In the genomic region with DNA sequence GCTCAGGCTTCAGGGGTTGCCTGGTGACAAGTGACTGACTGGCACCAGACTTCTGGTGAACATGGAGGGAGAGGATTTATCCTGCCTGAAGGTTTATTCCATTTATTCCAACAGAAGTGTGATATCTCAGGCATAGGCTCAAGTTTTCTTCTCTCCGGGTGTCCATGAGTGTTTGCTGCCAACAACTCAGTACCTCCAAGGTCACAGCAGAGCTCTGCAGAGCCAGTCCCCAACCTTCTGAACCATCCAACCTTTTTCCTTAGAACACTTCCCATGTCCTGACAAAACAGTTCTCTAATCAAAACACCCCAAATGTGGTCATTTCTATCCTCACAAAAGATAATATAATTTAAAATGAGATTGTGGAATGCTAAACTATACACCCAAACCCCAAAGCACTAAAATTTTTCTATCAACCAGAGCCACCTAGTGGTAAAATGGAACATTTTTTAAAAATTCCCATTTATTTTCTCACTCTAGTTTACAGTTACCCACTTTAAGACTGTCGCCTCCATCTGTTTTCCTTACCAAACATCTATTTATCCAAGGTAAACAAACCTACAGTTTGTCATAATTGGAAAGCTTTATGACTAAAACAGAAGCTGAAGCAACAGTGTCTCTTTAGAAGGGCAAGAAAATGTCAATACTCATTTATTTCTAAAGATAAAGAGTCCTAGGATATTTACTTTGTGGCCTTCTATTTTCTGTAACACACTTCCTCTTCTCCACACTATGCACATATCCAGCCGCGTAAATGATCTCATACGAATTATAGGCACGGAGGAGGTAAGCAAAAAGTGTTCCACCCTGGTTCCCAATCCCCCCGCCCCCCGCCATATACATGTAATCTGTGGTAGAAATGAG, we compare ENCODE assay signal across 8 cellular contexts. TPM values are rescaled to one million over a fixed set of nuclear protein-coding genes. Genes with fewer than 3 reads are reported as not detected.
A peak's percentile ranks its signal among the peaks of the same experiment; 100 is the strongest.
DNase-seq lines count a peak whose midpoint lies in the region; FAIRE-seq and TF ChIP-seq lines count a peak whose summit lies in the region.

No MANE protein-coding gene starts in this region.

- H3K9me3 ChIP-seq in OCI-LY3 (ENCODE audit: insufficient read depth, low read length) (no peaks in the 10 kb centered on the region), endothelial cell of umbilical vein (replicated peaks; ENCODE audit: control insufficient read depth, insufficient read depth, low read length) (no peaks in the 10 kb centered on the region), neutrophil (no peaks in the 10 kb centered on the region)

- no TSS peak for BruUV-seq in endothelial cell of umbilical vein (replicated peaks; lab: Mats Ljungman, UMichigan)

- no peak for TF ChIP-seq POLR2A in endothelial cell of umbilical vein (IDR thresholded peaks at IDR 0.05; ENCODE audit: low read depth, low read length)

- H3K4me3 ChIP-seq in GM12865 (ENCODE audit: low read depth, low read length) = no peak overlapping the region
- H3K4me3 ChIP-seq in OCI-LY3 (ENCODE audit: low read length) = peak overlapping the region; percentile 23
- no peak overlapping the region for H3K4me3 ChIP-seq in endothelial cell of umbilical vein (replicated peaks in 1 of 3; ENCODE audit: insufficient read depth in 1 of 3, low read depth in 1 of 3, low read length in 3 of 3)
- H3K4me3 ChIP-seq in neutrophil (ENCODE audit: low read depth in 1 of 2, low read length in 1 of 2) = peak overlapping the region in 1 of 2 experiments; percentile 10

- no peaks in the 10 kb centered on the region for H3K9me1 ChIP-seq in endothelial cell of umbilical vein (replicated peaks; ENCODE audit: control insufficient read depth, extremely low read depth, insufficient read depth, low read length)

- TF ChIP-seq CTCF in GM12865 (IDR thresholded peaks at IDR 0.05; ENCODE audit: insufficient read depth, low read depth, low read length, missing control alignments) (peak; percentile 34), OCI-LY3 (IDR thresholded peaks at IDR 0.05; ENCODE audit: low read depth, low read length) (peak; percentile 88), endothelial cell of umbilical vein (IDR thresholded peaks at IDR 0.05; ENCODE audit: extremely low read depth in 1 of 2, insufficient read depth in 1 of 2, low read depth in 1 of 2, low read length in 2 of 2) (peak in 1 of 2 donors; percentile 29), neutrophil (IDR thresholded peaks at IDR 0.05) (no peak)

- in situ Hi-C loops in ACHN (cut with HindIII; ENCODE audit: low pct_ligation_motif_present, low pct_unique_long_range_greater_than_20kb, low sequenced_read_pairs) = no loop called here

- FAIRE-seq in endothelial cell of umbilical vein (lab: Jason Lieb, UNC) = peak; percentile 66

- H3K4me1 ChIP-seq in OCI-LY3 (ENCODE audit: low read length) (peaks cover 89% of the 10 kb centered on the region), endothelial cell of umbilical vein (ENCODE audit: control insufficient read depth, extremely low read depth, insufficient read depth, low read length) (no peaks in the 10 kb centered on the region), neutrophil (ENCODE audit: control insufficient read depth in 1 of 2, insufficient read depth in 1 of 2, low read depth in 1 of 2, low read length in 1 of 2) (peaks cover 98 to 100% of the 10 kb centered on the region in 2 experiments)

- DNase-seq in ACHN = peak; percentile 33
- DNase-seq in GM12865 (ENCODE audit: low read depth) = no peak
- DNase-seq in endothelial cell of umbilical vein (ENCODE audit: low read depth, low spot score) = peak; percentile 30
- DNase-seq in ureter (ENCODE audit: low spot score) = no peak
- DNase-seq in caudate nucleus (lab: John Stamatoyannopoulos, UW) = no peak
- DNase-seq in activated T-cell treated with anti-CD3 and anti-CD28 coated beads, Interleukin-2, amount 50 U/mL, for 48 hours = no peak

- intact Hi-C loops in endothelial cell of umbilical vein (cut with micrococcal nuclease) = loop anchor here (1.0 to 5.0 kb wide), 6 partner anchors 95 to 487 kb away; partner anchors contain the start of gene FBXW7

- H3K27ac ChIP-seq in OCI-LY3 (ENCODE audit: low read length) (no peak overlapping the region), endothelial cell of umbilical vein (ENCODE audit: insufficient read depth, low read depth, low read length) (no peak overlapping the region), neutrophil (peak overlapping the region; percentile 99), caudate nucleus (ENCODE audit: low read depth, low read length) (no peak overlapping the region)

- H2AFZ ChIP-seq in OCI-LY3 (ENCODE audit: low read depth, low read length) = no peak overlapping the region
- no peak overlapping the region for H2AFZ ChIP-seq in endothelial cell of umbilical vein (ENCODE audit: low read depth, low read length)

- CTCF ChIA-PET in endothelial cell of umbilical vein (lab: Charles Lee) = interaction anchor here (0.6 to 7.0 kb wide), 19 partner anchors 12 to 488 kb away, joined by 3 to 139 read pairs (median 3); partner anchors contain the start of genes FBXW7 and TMEM154

- POLR2A ChIA-PET in endothelial cell of umbilical vein (lab: Charles Lee) = no interaction called here

- peak overlapping the region; percentile 55 for H3K4me2 ChIP-seq in OCI-LY3 (ENCODE audit: low read length)
- no peak overlapping the region for H3K4me2 ChIP-seq in endothelial cell of umbilical vein (ENCODE audit: insufficient read depth, low read length)

- H4K20me1 ChIP-seq in OCI-LY3 (ENCODE audit: insufficient read depth, low read length) (no peaks in the 10 kb centered on the region), endothelial cell of umbilical vein (replicated peaks; ENCODE audit: control insufficient read depth, extremely low read depth, insufficient read depth, low read length) (no peaks in the 10 kb centered on the region)

- dilution Hi-C loops in endothelial cell of umbilical vein (cut with MboI; ENCODE audit: extremely low pct_ligation_motif_present, low sequenced_read_pairs) = no loop called here

- H3K9ac ChIP-seq in OCI-LY3 (ENCODE audit: low read length) (no peak overlapping the region), endothelial cell of umbilical vein (replicated peaks; ENCODE audit: extremely low read depth, insufficient read depth, low read length) (no peak overlapping the region)

- H3K36me3 ChIP-seq in OCI-LY3 (replicated peaks; ENCODE audit: low read depth, low read length) = no peaks in the 10 kb centered on the region
- H3K36me3 ChIP-seq in endothelial cell of umbilical vein (ENCODE audit: control insufficient read depth in 2 of 2, extremely low read depth in 1 of 2, insufficient read depth in 2 of 2, low read length in 2 of 2) = no peaks in the 10 kb centered on the region
- H3K36me3 ChIP-seq in neutrophil = peaks cover 77% of the 10 kb centered on the region

- no peaks in the 10 kb centered on the region for H3K79me2 ChIP-seq in OCI-LY3 (ENCODE audit: low read length)
- no peaks in the 10 kb centered on the region for H3K79me2 ChIP-seq in endothelial cell of umbilical vein (ENCODE audit: control insufficient read depth, insufficient read depth, low read length)

- H3K27me3 ChIP-seq in OCI-LY3 (ENCODE audit: low read depth, low read length) (no peaks in the 10 kb centered on the region), endothelial cell of umbilical vein (ENCODE audit: control insufficient read depth in 2 of 2, insufficient read depth in 2 of 2, low read length in 2 of 2) (no peaks in the 10 kb centered on the region), neutrophil (no peaks in the 10 kb centered on the region)

TF ChIP-seq in endothelial cell of umbilical vein, 7 proteins besides CTCF, POLR2A, EP300 and RAD21:
- TF ChIP-seq EZH2 (IDR thresholded peaks at IDR 0.05; ENCODE audit: borderline replicate concordance, low read depth, low read length, severe bottlenecking) = no peak
- TF ChIP-seq JUN (IDR thresholded peaks at IDR 0.05; ENCODE audit: borderline replicate concordance, insufficient read depth, insufficient read length, low read depth) = no peak
- TF ChIP-seq POLR2AphosphoS5 (IDR thresholded peaks at IDR 0.05; ENCODE audit: insufficient read depth, low read depth, low read length) = no peak
- no peak for TF ChIP-seq FOS (IDR thresholded peaks at IDR 0.05; ENCODE audit: borderline replicate concordance, insufficient read depth, low read length)
- TF ChIP-seq MAX (IDR thresholded peaks at IDR 0.05; ENCODE audit: insufficient read depth, insufficient read length) = no peak
- no peak for TF ChIP-seq GATA2 (IDR thresholded peaks at IDR 0.05; ENCODE audit: insufficient read depth, insufficient read length, low read depth, low read length)
- TF ChIP-seq MYC (IDR thresholded peaks at IDR 0.05; ENCODE audit: low read depth, low read length) = no peak

RNA-seq across cellular contexts. Expression of gene TMEM154, which starts 39.5 kb away (rescaled TPM):
- total RNA-seq in endothelial cell of umbilical vein (43.6 and 50.0 TPM in 2 replicates), ureter (86.5 TPM)
- polyA plus RNA-seq in endothelial cell of umbilical vein = 5.1 and 5.4 TPM in 2 replicates
- polyA plus RNA-seq in endothelial cell of umbilical vein (2011; cell fraction: cytosol; rRNA removed) = 5.7 and 6.1 TPM in 2 replicates
- 7.9 and 10.0 TPM in 2 replicates for polyA plus RNA-seq in endothelial cell of umbilical vein (2011; cell fraction: nucleus; rRNA removed)
- polyA plus RNA-seq in endothelial cell of umbilical vein (2012) = 9.9 and 22.2 TPM in 2 replicates
- 12.0 and 14.0 TPM in 2 replicates for polyA minus RNA-seq in endothelial cell of umbilical vein
- not detected for polyA minus RNA-seq in endothelial cell of umbilical vein (2011; cell fraction: cytosol; rRNA and poly(A)+ RNA removed)
- 10.7 and 15.0 TPM in 2 replicates for polyA minus RNA-seq in endothelial cell of umbilical vein (2011; cell fraction: nucleus; rRNA and poly(A)+ RNA removed)

Comparison
In these comparisons a context has a peak if more than half of its experiments do, and no peak if none do; other contexts are left out.
1. DNase-seq: peak in ACHN (single experiment) and endothelial cell of umbilical vein (single experiment); none in GM12865 (single experiment), ureter (single experiment), caudate nucleus (0 of 61) and activated T-cell treated with anti-CD3 and anti-CD28 coated beads, Interleukin-2, amount 50 U/mL, for 48 hours (0 of 2).